In the genomic region with DNA sequence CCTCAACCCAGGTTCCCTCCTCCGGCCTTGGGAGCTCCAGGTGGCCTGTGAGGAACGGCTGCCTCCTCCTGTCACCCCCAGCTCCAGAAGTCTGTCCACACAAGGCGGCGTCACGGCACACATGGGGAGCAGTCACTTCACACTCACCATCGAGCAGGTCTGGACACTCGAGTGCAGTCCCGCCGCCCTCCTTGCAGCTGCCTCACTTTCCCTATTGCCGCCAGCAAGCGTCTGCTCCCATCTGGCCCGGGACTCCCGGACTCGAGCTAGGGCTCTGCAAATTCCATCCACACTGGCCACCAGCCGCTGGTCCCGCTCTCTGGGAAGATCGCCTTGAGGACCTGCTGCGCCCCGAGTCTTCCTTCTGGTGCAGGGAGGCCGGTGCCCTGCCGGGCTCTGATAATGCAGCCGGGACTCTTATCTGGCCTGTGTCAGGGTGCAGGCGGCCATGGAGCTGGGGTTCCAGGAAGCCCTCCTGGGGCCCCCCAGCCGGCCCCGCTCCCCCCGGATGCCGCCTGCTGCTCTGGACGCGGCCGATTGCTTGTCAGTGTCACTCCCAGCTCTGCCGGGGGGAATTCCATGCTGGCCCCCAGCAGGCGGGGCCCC, we compare ENCODE assay signal across 1 cellular context.
A peak's percentile ranks its signal among the peaks of the same experiment; 100 is the strongest.
TF ChIP-seq lines count a peak whose summit lies in the region.

A gene with protein sequence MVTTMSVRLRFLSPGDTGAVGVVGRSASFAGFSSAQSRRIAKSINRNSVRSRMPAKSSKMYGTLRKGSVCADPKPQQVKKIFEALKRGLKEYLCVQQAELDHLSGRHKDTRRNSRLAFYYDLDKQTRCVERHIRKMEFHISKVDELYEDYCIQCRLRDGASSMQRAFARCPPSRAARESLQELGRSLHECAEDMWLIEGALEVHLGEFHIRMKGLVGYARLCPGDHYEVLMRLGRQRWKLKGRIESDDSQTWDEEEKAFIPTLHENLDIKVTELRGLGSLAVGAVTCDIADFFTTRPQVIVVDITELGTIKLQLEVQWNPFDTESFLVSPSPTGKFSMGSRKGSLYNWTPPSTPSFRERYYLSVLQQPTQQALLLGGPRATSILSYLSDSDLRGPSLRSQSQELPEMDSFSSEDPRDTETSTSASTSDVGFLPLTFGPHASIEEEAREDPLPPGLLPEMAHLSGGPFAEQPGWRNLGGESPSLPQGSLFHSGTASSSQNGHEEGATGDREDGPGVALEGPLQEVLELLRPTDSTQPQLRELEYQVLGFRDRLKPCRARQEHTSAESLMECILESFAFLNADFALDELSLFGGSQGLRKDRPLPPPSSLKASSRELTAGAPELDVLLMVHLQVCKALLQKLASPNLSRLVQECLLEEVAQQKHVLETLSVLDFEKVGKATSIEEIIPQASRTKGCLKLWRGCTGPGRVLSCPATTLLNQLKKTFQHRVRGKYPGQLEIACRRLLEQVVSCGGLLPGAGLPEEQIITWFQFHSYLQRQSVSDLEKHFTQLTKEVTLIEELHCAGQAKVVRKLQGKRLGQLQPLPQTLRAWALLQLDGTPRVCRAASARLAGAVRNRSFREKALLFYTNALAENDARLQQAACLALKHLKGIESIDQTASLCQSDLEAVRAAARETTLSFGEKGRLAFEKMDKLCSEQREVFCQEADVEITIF (minus strand): TSS at position 564 of the 606 bp plus-strand sequence. CDS start 414 bp downstream, at position 150.

TF ChIP-seq in H1, 55 proteins besides CTCF, POLR2A, EP300 and RAD21:
- TF ChIP-seq SIX5 (IDR thresholded peaks at IDR 0.05; ENCODE audit: low read depth, low read length): no peak
- no peak for TF ChIP-seq KDM5A (IDR thresholded peaks at IDR 0.05; ENCODE audit: low read length)
- TF ChIP-seq PHF8 (conservative IDR thresholded peaks at IDR 0.05; ENCODE audit: low read depth, low read length): no peak
- no peak for TF ChIP-seq EZH2 (IDR thresholded peaks at IDR 0.05; ENCODE audit: low read depth, low read length, severe bottlenecking)
- TF ChIP-seq, protein P1, sequence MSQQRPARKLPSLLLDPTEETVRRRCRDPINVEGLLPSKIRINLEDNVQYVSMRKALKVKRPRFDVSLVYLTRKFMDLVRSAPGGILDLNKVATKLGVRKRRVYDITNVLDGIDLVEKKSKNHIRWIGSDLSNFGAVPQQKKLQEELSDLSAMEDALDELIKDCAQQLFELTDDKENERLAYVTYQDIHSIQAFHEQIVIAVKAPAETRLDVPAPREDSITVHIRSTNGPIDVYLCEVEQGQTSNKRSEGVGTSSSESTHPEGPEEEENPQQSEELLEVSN (IDR thresholded peaks at IDR 0.05): peak; percentile 59
- no peak for TF ChIP-seq SIRT6 (IDR thresholded peaks at IDR 0.05; ENCODE audit: low read length)
- TF ChIP-seq HDAC6 (IDR thresholded peaks at IDR 0.05; ENCODE audit: low read depth, low read length): no peak
- 0 out of 2 replicates have a peak, but pooled peaks have one; percentile 11 for TF ChIP-seq TAF1 (IDR thresholded peaks at IDR 0.05; ENCODE audit: low read depth, low read length)
- TF ChIP-seq, protein P2, sequence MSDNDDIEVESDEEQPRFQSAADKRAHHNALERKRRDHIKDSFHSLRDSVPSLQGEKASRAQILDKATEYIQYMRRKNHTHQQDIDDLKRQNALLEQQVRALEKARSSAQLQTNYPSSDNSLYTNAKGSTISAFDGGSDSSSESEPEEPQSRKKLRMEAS (IDR thresholded peaks at IDR 0.05): peak; percentile 27; the same call in 1 of the 2 replicates
- TF ChIP-seq YY1 (IDR thresholded peaks at IDR 0.05; ENCODE audit: low read depth, low read length): no peak
- TF ChIP-seq MAFK (IDR thresholded peaks at IDR 0.05; ENCODE audit: low read depth, low read length): no peak
- peak; percentile 54 for TF ChIP-seq KDM4A (IDR thresholded peaks at IDR 0.05; ENCODE audit: low read depth, low read length, severe bottlenecking)
- TF ChIP-seq RNF2 (IDR thresholded peaks at IDR 0.05; ENCODE audit: borderline replicate concordance, low read depth, low read length, missing control alignments, poor library complexity, severe bottlenecking): no peak
- TF ChIP-seq EGR1 (IDR thresholded peaks at IDR 0.05; ENCODE audit: borderline replicate concordance, low read depth, low read length): no peak
